32 cellular contexts compared by ENCODE assay signal in the genomic region with DNA sequence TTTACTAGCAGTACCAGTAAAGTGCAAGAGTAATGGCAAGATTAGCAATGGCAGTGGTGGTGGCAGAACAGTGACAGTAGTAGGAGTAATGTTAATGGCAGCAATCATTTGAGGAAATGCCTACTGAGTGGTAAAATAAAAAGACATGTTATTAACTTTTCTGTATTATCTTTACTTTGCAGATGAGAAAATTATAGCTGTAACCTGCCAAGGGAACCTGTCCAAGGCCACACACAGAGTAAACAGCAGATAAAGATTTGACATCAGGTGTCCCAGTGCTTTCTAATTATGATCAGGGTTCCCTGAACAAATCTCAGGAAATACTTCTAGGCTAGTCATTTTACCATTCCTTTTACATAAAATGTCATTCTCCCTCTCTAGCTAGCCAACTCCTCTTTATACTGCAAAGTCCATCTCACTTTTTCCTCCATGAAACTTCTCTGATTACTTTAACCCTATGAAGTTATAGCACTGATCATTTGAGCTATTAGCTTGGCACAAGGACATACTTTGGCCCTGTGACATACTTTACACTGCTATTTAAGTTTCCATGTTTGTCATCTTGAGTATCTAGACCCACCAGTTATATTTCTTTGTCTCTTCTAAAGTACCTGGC.
"Had no signal": no experiment of that assay in that cellular context is flagged by ENCODE, and none has a peak within 500 bp of the region (broad histone marks: within the 10 kb centered on the region; RNA-seq: fewer than 3 reads in every experiment).

No MANE protein-coding gene starts in this region.

- H3K4me1 Mint-ChIP-seq: activated CD4-positive, alpha-beta T cell treated with anti-CD3 and anti-CD28 coated beads, Interleukin-2, amount 10 ng/mL, durations not matched to agents 24 days and 14 days; mesothelial cell of epicardium; neural crest cell had no signal

- H3K27me3 ChIP-seq: breast epithelium, gastroesophageal sphincter, hepatocyte, pancreas, uterus had no signal

- H3K36me3 ChIP-seq: breast epithelium, gastroesophageal sphincter, pancreas, prostate gland, uterus, WERI-Rb-1 had no signal

- DNase-seq: activated CD4-positive, alpha-beta memory T cell treated with anti-CD3 and anti-CD28 coated beads for 36 hours; activated CD4-positive, alpha-beta T cell treated with anti-CD3 and anti-CD28 coated beads, Interleukin-2, amount 10 ng/mL, durations not matched to agents 24 days and 14 days; activated CD8-positive, alpha-beta memory T cell treated with anti-CD3 and anti-CD28 coated beads, Interleukin-2, amount 50 U/mL, for 4 hours; activated effector memory CD4-positive, alpha-beta T cell treated with anti-CD3 and anti-CD28 coated beads, Interleukin-2, amount 50 U/mL, for 16 hours; activated naive CD4-positive, alpha-beta T cell treated with anti-CD3 and anti-CD28 coated beads, Interleukin-2, amount 10 ng/mL, durations not matched to agents 7 days and 5 days; activated naive CD8-positive, alpha-beta T cell treated with anti-CD3 and anti-CD28 coated beads, Interleukin-2, amount 50 U/mL, for 24 hours; activated T-cell treated with anti-CD3 and anti-CD28 coated beads, Interleukin-2, amount 50 U/mL, for 1 hour; central memory CD4-positive, alpha-beta T cell; islet precursor cell; naive thymus-derived CD8-positive, alpha-beta T cell; nucleus accumbens; pancreas; retina; stimulated activated CD4-positive, alpha-beta T cell treated with anti-CD3 and anti-CD28 coated beads, Interleukin-1b, Interleukin-23, amount 100 ng/mL, for 48 hours; stimulated activated CD4-positive, alpha-beta T cell treated with anti-CD3 and anti-CD28 coated beads, Interleukin-4, amount 100 ng/mL, for 4 hours; stimulated activated CD8-positive, alpha-beta memory T cell treated with anti-CD3 and anti-CD28 coated beads, Interleukin-4, amount 100 ng/mL, for 48 hours; stimulated activated naive CD8-positive, alpha-beta T cell treated with anti-CD3 and anti-CD28 coated beads, Interleukin-15, amount 100 ng/mL, for 72 hours; substantia nigra; uterus; WERI-Rb-1 had no signal

- H3K27ac ChIP-seq: breast epithelium, gastroesophageal sphincter, hepatocyte, pancreas, prostate gland, skin epidermis, uterus, WERI-Rb-1 had no signal

- H3K4me3 ChIP-seq: breast epithelium, gastroesophageal sphincter, hepatocyte, pancreas, prostate gland, skin epidermis, uterus had no signal

- ATAC-seq: activated CD4-positive, CD25-positive, alpha-beta regulatory T cell treated with anti-CD3 and anti-CD28 coated beads, Interleukin-2, amount 50 U/mL, for 24 hours; activated naive CD8-positive, alpha-beta T cell treated with anti-CD3 and anti-CD28 coated beads, Interleukin-2, amount 50 U/mL, for 24 hours; gastroesophageal sphincter; naive thymus-derived CD8-positive, alpha-beta T cell; sciatic nerve; stimulated activated memory B cell treated with anti-CD40 and anti-IgM and Interleukin-4, amounts not matched to agents 10 μg/mL and 1 μg/mL and 100 μg/mL, for 72 hours; stimulated activated naive CD8-positive, alpha-beta T cell treated with anti-CD3 and anti-CD28 coated beads, Interleukin-15, amount 100 ng/mL, for 72 hours had no signal

- H3K4me1 ChIP-seq: breast epithelium, gastroesophageal sphincter, prostate gland, uterus had no signal

- H3K27ac Mint-ChIP-seq: activated CD4-positive, alpha-beta memory T cell treated with anti-CD3 and anti-CD28 coated beads for 36 hours; activated CD4-positive, alpha-beta T cell treated with anti-CD3 and anti-CD28 coated beads, Interleukin-2, amount 10 ng/mL, durations not matched to agents 24 days and 14 days; activated naive CD4-positive, alpha-beta T cell treated with anti-CD3 and anti-CD28 coated beads, Interleukin-2, amount 10 ng/mL, durations not matched to agents 7 days and 5 days; activated naive CD8-positive, alpha-beta T cell treated with anti-CD3 and anti-CD28 coated beads, Interleukin-2, amount 50 U/mL, for 24 hours; activated T-helper 1 cell treated with anti-CD3 and anti-CD28 coated beads, Interleukin-12 subunit alpha, Interleukin-12 subunit beta, Interleukin-2, Interleukin-4 antibody, amounts not matched to agents 30 ng/mL and 10 ng/mL and 1 ng/mL, durations not matched to agents 14 hours and 24 hours and 36 hours; mesothelial cell of epicardium; naive thymus-derived CD8-positive, alpha-beta T cell; stimulated activated memory B cell treated with anti-CD40 and anti-IgM and Interleukin-4, amounts not matched to agents 10 μg/mL and 1 μg/mL and 100 μg/mL, for 72 hours; type B pancreatic cell had no signal

- H3K9me3 ChIP-seq: breast epithelium, gastroesophageal sphincter, pancreas, prostate gland, uterus had no signal

- H3K79me2 ChIP-seq: hepatocyte had no signal

- H3K9me3 Mint-ChIP-seq: activated CD4-positive, alpha-beta memory T cell treated with anti-CD3 and anti-CD28 coated beads for 36 hours; activated CD4-positive, alpha-beta T cell treated with anti-CD3 and anti-CD28 coated beads, Interleukin-2, amount 10 ng/mL, durations not matched to agents 24 days and 14 days; activated naive CD4-positive, alpha-beta T cell treated with anti-CD3 and anti-CD28 coated beads, Interleukin-2, amount 10 ng/mL, durations not matched to agents 7 days and 5 days; activated naive CD8-positive, alpha-beta T cell treated with anti-CD3 and anti-CD28 coated beads, Interleukin-2, amount 50 U/mL, for 24 hours; activated T-helper 1 cell treated with anti-CD3 and anti-CD28 coated beads, Interleukin-12 subunit alpha, Interleukin-12 subunit beta, Interleukin-2, Interleukin-4 antibody, amounts not matched to agents 30 ng/mL and 10 ng/mL and 1 ng/mL, durations not matched to agents 14 hours and 24 hours and 36 hours; mesothelial cell of epicardium; naive thymus-derived CD8-positive, alpha-beta T cell; neural crest cell; stimulated activated memory B cell treated with anti-CD40 and anti-IgM and Interleukin-4, amounts not matched to agents 10 μg/mL and 1 μg/mL and 100 μg/mL, for 72 hours; stimulated activated naive CD8-positive, alpha-beta T cell treated with anti-CD3 and anti-CD28 coated beads, Interleukin-15, amount 100 ng/mL, for 72 hours; type B pancreatic cell had no signal

- H3K27me3 Mint-ChIP-seq: activated CD4-positive, alpha-beta memory T cell treated with anti-CD3 and anti-CD28 coated beads for 36 hours; activated naive CD8-positive, alpha-beta T cell treated with anti-CD3 and anti-CD28 coated beads, Interleukin-2, amount 50 U/mL, for 24 hours; stimulated activated memory B cell treated with anti-CD40 and anti-IgM and Interleukin-4, amounts not matched to agents 10 μg/mL and 1 μg/mL and 100 μg/mL, for 72 hours; stimulated activated naive CD8-positive, alpha-beta T cell treated with anti-CD3 and anti-CD28 coated beads, Interleukin-15, amount 100 ng/mL, for 72 hours had no signal

- H3K4me2 ChIP-seq: hepatocyte had no signal

- H2AFZ ChIP-seq: hepatocyte had no signal

- H3K36me3 Mint-ChIP-seq: activated naive CD4-positive, alpha-beta T cell treated with anti-CD3 and anti-CD28 coated beads, Interleukin-2, amount 10 ng/mL, durations not matched to agents 7 days and 5 days; mesothelial cell of epicardium; type B pancreatic cell had no signal

- H3K4me3 Mint-ChIP-seq: activated CD4-positive, alpha-beta memory T cell treated with anti-CD3 and anti-CD28 coated beads for 36 hours; activated CD4-positive, alpha-beta T cell treated with anti-CD3 and anti-CD28 coated beads, Interleukin-2, amount 10 ng/mL, durations not matched to agents 24 days and 14 days; activated naive CD4-positive, alpha-beta T cell treated with anti-CD3 and anti-CD28 coated beads, Interleukin-2, amount 10 ng/mL, durations not matched to agents 7 days and 5 days; activated naive CD8-positive, alpha-beta T cell treated with anti-CD3 and anti-CD28 coated beads, Interleukin-2, amount 50 U/mL, for 24 hours; activated T-helper 1 cell treated with anti-CD3 and anti-CD28 coated beads, Interleukin-12 subunit alpha, Interleukin-12 subunit beta, Interleukin-2, Interleukin-4 antibody, amounts not matched to agents 30 ng/mL and 10 ng/mL and 1 ng/mL, durations not matched to agents 14 hours and 24 hours and 36 hours; mesothelial cell of epicardium; naive thymus-derived CD8-positive, alpha-beta T cell; neural crest cell; stimulated activated memory B cell treated with anti-CD40 and anti-IgM and Interleukin-4, amounts not matched to agents 10 μg/mL and 1 μg/mL and 100 μg/mL, for 72 hours; stimulated activated naive CD8-positive, alpha-beta T cell treated with anti-CD3 and anti-CD28 coated beads, Interleukin-15, amount 100 ng/mL, for 72 hours; type B pancreatic cell had no signal
